Comparison of ENCODE assay signal across 8 cellular contexts in genomic region chr19:2494084-2494446, GRCh38.
DNase-seq lines count a peak whose midpoint lies in the region; ATAC-seq and TF ChIP-seq lines count a peak whose summit lies in the region.

No MANE protein-coding gene starts in this region.

- H3K9me3 Mint-ChIP-seq in nephron progenitor cell = no peaks in the 10 kb centered on the region

- H3K4me1 Mint-ChIP-seq in nephron progenitor cell = peaks cover 35% of the 10 kb centered on the region

- DNase-seq in NB4 (ENCODE audit: low read depth) (peak; percentile 15), coronary artery (ENCODE audit: low spot score) (no peak), nephron progenitor cell (no peak), MV-4-11 (lab: John Stamatoyannopoulos, UW) (no peak), SKM-1 treated with dmso at 0.1 percent for 144 hours (lab: John Stamatoyannopoulos, UW; ENCODE audit: unreplicated experiment) (no peak)

- peak overlapping the region; percentile 84; the same call in 1 of the 2 replicates for H3K27ac ChIP-seq in C4-2B
- H3K27ac ChIP-seq in coronary artery = peak overlapping the region; percentile 68 to 96

- H3K4me3 Mint-ChIP-seq in nephron progenitor cell = peak overlapping the region; percentile 78

- no peak for TF ChIP-seq POLR2A in NB4 (IDR thresholded peaks at IDR 0.05; ENCODE audit: extremely low read depth, insufficient read length)

- no peaks in the 10 kb centered on the region for H3K36me3 Mint-ChIP-seq in nephron progenitor cell (ENCODE audit: low read depth)

- H3K27me3 Mint-ChIP-seq in nephron progenitor cell (ENCODE audit: low read depth, poor library complexity) = peaks cover 36% of the 10 kb centered on the region

- TF ChIP-seq CTCF in C4-2B (conservative IDR thresholded peaks at IDR 0.05) (no peak), NB4 (IDR thresholded peaks at IDR 0.05; ENCODE audit: low read depth, low read length) (no peak), coronary artery (IDR thresholded peaks at IDR 0.05) (no peak), nephron progenitor cell (IDR thresholded peaks at IDR 0.05) (no peak)

- peak overlapping the region; percentile 71 for H3K27ac Mint-ChIP-seq in nephron progenitor cell

- H3K4me3 ChIP-seq in NB4 (ENCODE audit: low read depth, low read length) = no peak overlapping the region
- peak overlapping the region; percentile 81 for H3K4me3 ChIP-seq in coronary artery

- ATAC-seq in GM21717 (IDR thresholded peaks at IDR 0.05; ENCODE audit: unreplicated experiment) = no peak
- ATAC-seq in HG03025 (IDR thresholded peaks at IDR 0.05; ENCODE audit: low FRiP score, unreplicated experiment) = no peak
